1 cellular context compared by ENCODE assay signal in the genomic region with DNA sequence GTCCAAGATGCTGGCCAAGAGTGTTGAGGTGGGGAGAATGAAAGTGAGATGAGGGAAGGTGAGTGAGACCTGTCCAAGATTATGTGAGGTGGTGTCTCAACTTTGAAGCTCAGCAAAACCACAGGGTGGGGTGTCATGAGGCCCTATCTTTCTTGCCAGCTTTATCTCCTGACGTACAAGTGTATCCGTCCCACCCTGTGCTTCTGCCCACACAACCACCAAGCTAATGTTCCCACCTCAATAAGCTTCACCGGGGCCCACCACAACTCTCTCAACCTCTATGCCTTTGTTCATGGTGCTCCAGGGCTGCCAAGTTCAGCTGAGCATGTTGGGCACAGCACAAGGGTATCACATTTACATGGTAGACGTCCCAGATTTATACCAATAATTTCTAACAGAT.
TF ChIP-seq lines count a peak whose summit lies in the region.

No MANE protein-coding gene starts in this region.

TF ChIP-seq in HepG2, 621 proteins besides CTCF, POLR2A, EP300 and RAD21:
- TF ChIP-seq ADNP (CRISPR knock-in tag; IDR thresholded peaks at IDR 0.05) (no peak), GPN1 (CRISPR knock-in tag; IDR thresholded peaks at IDR 0.05; ENCODE audit: borderline replicate concordance) (no peak), SRY (CRISPR knock-in tag; IDR thresholded peaks at IDR 0.05) (no peak), MBD4 (IDR thresholded peaks at IDR 0.05; ENCODE audit: borderline replicate concordance, low read length) (no peak), ZNF790 (CRISPR knock-in tag; IDR thresholded peaks at IDR 0.05; ENCODE audit: borderline replicate concordance) (no peak), ZNF549 (CRISPR knock-in tag; IDR thresholded peaks at IDR 0.05) (no peak), SMAD9 (CRISPR knock-in tag; IDR thresholded peaks at IDR 0.05) (no peak), GFI1 (CRISPR knock-in tag; IDR thresholded peaks at IDR 0.05; ENCODE audit: borderline replicate concordance) (no peak), PAX8 (CRISPR knock-in tag; IDR thresholded peaks at IDR 0.05; ENCODE audit: borderline replicate concordance) (no peak), TGIF2 (CRISPR knock-in tag; IDR thresholded peaks at IDR 0.05) (no peak)
- TF ChIP-seq, protein P1, sequence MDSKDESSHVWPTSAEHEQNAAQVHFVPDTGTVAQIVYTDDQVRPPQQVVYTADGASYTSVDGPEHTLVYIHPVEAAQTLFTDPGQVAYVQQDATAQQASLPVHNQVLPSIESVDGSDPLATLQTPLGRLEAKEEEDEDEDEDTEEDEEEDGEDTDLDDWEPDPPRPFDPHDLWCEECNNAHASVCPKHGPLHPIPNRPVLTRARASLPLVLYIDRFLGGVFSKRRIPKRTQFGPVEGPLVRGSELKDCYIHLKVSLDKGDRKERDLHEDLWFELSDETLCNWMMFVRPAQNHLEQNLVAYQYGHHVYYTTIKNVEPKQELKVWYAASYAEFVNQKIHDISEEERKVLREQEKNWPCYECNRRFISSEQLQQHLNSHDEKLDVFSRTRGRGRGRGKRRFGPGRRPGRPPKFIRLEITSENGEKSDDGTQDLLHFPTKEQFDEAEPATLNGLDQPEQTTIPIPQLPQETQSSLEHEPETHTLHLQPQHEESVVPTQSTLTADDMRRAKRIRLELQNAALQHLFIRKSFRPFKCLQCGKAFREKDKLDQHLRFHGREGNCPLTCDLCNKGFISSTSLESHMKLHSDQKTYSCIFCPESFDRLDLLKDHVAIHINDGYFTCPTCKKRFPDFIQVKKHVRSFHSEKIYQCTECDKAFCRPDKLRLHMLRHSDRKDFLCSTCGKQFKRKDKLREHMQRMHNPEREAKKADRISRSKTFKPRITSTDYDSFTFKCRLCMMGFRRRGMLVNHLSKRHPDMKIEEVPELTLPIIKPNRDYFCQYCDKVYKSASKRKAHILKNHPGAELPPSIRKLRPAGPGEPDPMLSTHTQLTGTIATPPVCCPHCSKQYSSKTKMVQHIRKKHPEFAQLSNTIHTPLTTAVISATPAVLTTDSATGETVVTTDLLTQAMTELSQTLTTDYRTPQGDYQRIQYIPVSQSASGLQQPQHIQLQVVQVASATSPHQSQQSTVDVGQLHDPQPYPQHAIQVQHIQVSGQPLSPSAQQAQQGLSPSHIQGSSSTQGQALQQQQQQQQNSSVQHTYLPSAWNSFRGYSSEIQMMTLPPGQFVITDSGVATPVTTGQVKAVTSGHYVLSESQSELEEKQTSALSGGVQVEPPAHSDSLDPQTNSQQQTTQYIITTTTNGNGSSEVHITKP (CRISPR knock-in tag; IDR thresholded peaks at IDR 0.05; ENCODE audit: low read depth): no peak
- TF ChIP-seq, protein P2, sequence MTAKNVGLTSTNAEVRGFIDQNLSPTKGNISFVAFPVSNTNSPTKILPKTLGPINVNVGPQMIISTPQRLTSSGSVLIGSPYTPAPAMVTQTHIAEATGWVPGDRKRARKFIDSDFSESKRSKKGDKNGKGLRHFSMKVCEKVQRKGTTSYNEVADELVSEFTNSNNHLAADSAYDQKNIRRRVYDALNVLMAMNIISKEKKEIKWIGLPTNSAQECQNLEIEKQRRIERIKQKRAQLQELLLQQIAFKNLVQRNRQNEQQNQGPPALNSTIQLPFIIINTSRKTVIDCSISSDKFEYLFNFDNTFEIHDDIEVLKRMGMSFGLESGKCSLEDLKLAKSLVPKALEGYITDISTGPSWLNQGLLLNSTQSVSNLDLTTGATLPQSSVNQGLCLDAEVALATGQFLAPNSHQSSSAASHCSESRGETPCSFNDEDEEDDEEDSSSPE (CRISPR knock-in tag; IDR thresholded peaks at IDR 0.05): no peak
